Comparison of ENCODE assay signal across 8 cellular contexts in genomic region chr9:123911024-123911423, GRCh38.
"Had no signal": no experiment of that assay in that cellular context is flagged by ENCODE, and none has a peak within 500 bp of the region (broad histone marks: within the 10 kb centered on the region; RNA-seq: fewer than 3 reads in every experiment).

No MANE protein-coding gene starts in this region.

- H3K36me3 ChIP-seq: HAP-1 had no signal

- DNase-seq: GM23248, H7, IMR-90, Karpas-422, KBM-7 had no signal

- H3K9me3 ChIP-seq: HAP-1 had no signal

- H3K4me2 ChIP-seq: KMS-11 had no signal

- H3K27ac ChIP-seq: GM23248, KMS-11 had no signal

- H3K4me1 ChIP-seq: HAP-1 had no signal

- H3K4me3 ChIP-seq: GM23248, HAP-1 had no signal

- ATAC-seq: HCT116 had no signal

- H2AFZ ChIP-seq: GM23248 had no signal
